Comparison of ENCODE assay signal across 13 cellular contexts in genomic region chr1:24157921-24158481, GRCh38. TPM values are rescaled to one million over a fixed set of nuclear protein-coding genes. Genes with fewer than 3 reads are reported as not detected.
DNase-seq lines count a peak whose midpoint lies in the region; ATAC-seq and TF ChIP-seq lines count a peak whose summit lies in the region.
"Had no signal": no experiment of that assay in that cellular context is flagged by ENCODE, and none has a peak within 500 bp of the region (broad histone marks: within the 10 kb centered on the region; RNA-seq: fewer than 3 reads in every experiment).

No MANE protein-coding gene starts in this region.

- H3K9me3 Mint-ChIP-seq in CD8-positive, alpha-beta T cell, result no peaks in the 10 kb centered on the region
- H3K9me3 Mint-ChIP-seq: natural killer cell had no signal

- H3K4me3 ChIP-seq in HEK293 (ENCODE audit: low read depth, low read length) (no peak overlapping the region), ascending aorta (no peak overlapping the region)
- no peak overlapping the region for H3K4me3 ChIP-seq in CD8-positive, alpha-beta T cell (ENCODE audit: low read depth, low read length)
- H3K4me3 ChIP-seq: hepatocyte, thoracic aorta had no signal

- intact Hi-C loops in CD8-positive, alpha-beta T cell (cut with DNase I, micrococcal nuclease), result no loop called here
- intact Hi-C loops in sciatic nerve (cut with DNase I), result no loop called here
- intact Hi-C loops in ascending aorta (cut with DNase I), result no loop called here

- POLR2A ChIA-PET in HEK293 (lab: Yijun Ruan, JAX), result no interaction called here
- POLR2A ChIA-PET in CD8-positive, alpha-beta T cell (lab: Charles Lee), result no interaction called here

- TF ChIP-seq CTCF in HEK293 (tag by site-specific recombination; IDR thresholded peaks at IDR 0.05) (no peak), ascending aorta (IDR thresholded peaks at IDR 0.05) (no peak)
- no peak for TF ChIP-seq CTCF in CD8-positive, alpha-beta T cell (IDR thresholded peaks at IDR 0.05)

- CTCF ChIA-PET in HEK293 (lab: Yijun Ruan, JAX), result interaction anchor here (0.6 to 2.0 kb wide), 2 partner anchors 8 to 202 kb away, joined by 3 to 9 read pairs; no protein-coding TSS in a partner anchor
- CTCF ChIA-PET in CD8-positive, alpha-beta T cell (lab: Charles Lee), result interaction anchor here (1.5 to 2.2 kb wide), 3 partner anchors 8 to 233 kb away, joined by 4 to 14 read pairs (median 7); no protein-coding TSS in a partner anchor

- H3K27ac ChIP-seq in HEK293 (ENCODE audit: extremely low read depth, low read depth, low read length) (no peak overlapping the region), ascending aorta (no peak overlapping the region)
- no peak overlapping the region for H3K27ac ChIP-seq in CD8-positive, alpha-beta T cell (ENCODE audit: low read depth, low read length)
- H3K27ac ChIP-seq: hepatocyte, thoracic aorta had no signal

- no peaks in the 10 kb centered on the region for H3K27me3 ChIP-seq in CD8-positive, alpha-beta T cell (ENCODE audit: insufficient read depth, low read length)
- H3K27me3 ChIP-seq in ascending aorta, result peaks cover 4% of the 10 kb centered on the region
- H3K27me3 ChIP-seq: hepatocyte had no signal

- H3K36me3 ChIP-seq in HEK293 (ENCODE audit: control insufficient read depth in 2 of 2, insufficient read depth in 1 of 2, low read length in 2 of 2) (peaks cover 6 to 75% of the 10 kb centered on the region in 2 experiments; a peak in 2 of 3 replicates), ascending aorta (no peaks in the 10 kb centered on the region)
- H3K36me3 ChIP-seq in CD8-positive, alpha-beta T cell (ENCODE audit: insufficient read depth, low read length), result no peaks in the 10 kb centered on the region
- H3K36me3 ChIP-seq: thoracic aorta had no signal

- H3K27me3 Mint-ChIP-seq in CD8-positive, alpha-beta T cell (ENCODE audit: low read depth), result peaks cover 2% of the 10 kb centered on the region

- no peak for ATAC-seq in CD8-positive, alpha-beta T cell
- no peak for ATAC-seq in sciatic nerve
- ATAC-seq: natural killer cell had no signal

- H3K4me1 ChIP-seq in HEK293 (ENCODE audit: control insufficient read depth, insufficient read depth, low read length), result no peaks in the 10 kb centered on the region
- no peaks in the 10 kb centered on the region for H3K4me1 ChIP-seq in CD8-positive, alpha-beta T cell (ENCODE audit: insufficient read depth, low read length)
- no peaks in the 10 kb centered on the region for H3K4me1 ChIP-seq in ascending aorta

- no peaks in the 10 kb centered on the region for H3K9me3 ChIP-seq in HEK293 (ENCODE audit: control insufficient read depth, insufficient read depth, low read depth, low read length)
- no peaks in the 10 kb centered on the region for H3K9me3 ChIP-seq in CD8-positive, alpha-beta T cell (ENCODE audit: low read length)
- H3K9me3 ChIP-seq in ascending aorta, result no peaks in the 10 kb centered on the region
- H3K9me3 ChIP-seq: thoracic aorta had no signal

- no peaks in the 10 kb centered on the region for H3K4me1 Mint-ChIP-seq in CD8-positive, alpha-beta T cell (ENCODE audit: low read depth)
- H3K4me1 Mint-ChIP-seq: natural killer cell had no signal

- no peak overlapping the region for H3K4me3 Mint-ChIP-seq in CD8-positive, alpha-beta T cell
- H3K4me3 Mint-ChIP-seq: natural killer cell had no signal

- peak; percentile 66 for DNase-seq in AG20443 (ENCODE audit: low spot score)
- peak; percentile 71 to 88 for DNase-seq in cerebellar nuclear complex (lab: John Stamatoyannopoulos, UW)
- DNase-seq in medulla oblongata (ENCODE audit: extremely low spot score), result peak; percentile 7
- DNase-seq in CD8-positive, alpha-beta T cell, result no peak
- no peak for DNase-seq in sciatic nerve (ENCODE audit: low spot score)
- DNase-seq in NAMALWA (ENCODE audit: low spot score), result no peak
- DNase-seq in ascending aorta (ENCODE audit: low spot score in 2 of 2), result no peak
- DNase-seq: natural killer cell; stimulated activated CD4-positive, alpha-beta T cell treated with anti-CD3 and anti-CD28 coated beads, Interleukin-4, amount 100 ng/mL, for 4 hours; T-helper 2 cell had no signal

- H3K27ac Mint-ChIP-seq in CD8-positive, alpha-beta T cell, result no peak overlapping the region
- H3K27ac Mint-ChIP-seq: natural killer cell had no signal

- peaks cover 36% of the 10 kb centered on the region for H3K36me3 Mint-ChIP-seq in CD8-positive, alpha-beta T cell
- H3K36me3 Mint-ChIP-seq: natural killer cell had no signal

TF ChIP-seq in HEK293, 187 proteins besides CTCF, POLR2A, EP300 and RAD21:
- no peak for TF ChIP-seq BCL6B (tag by site-specific recombination; IDR thresholded peaks at IDR 0.05)
- peak; percentile 45; the same call in 1 of the 2 replicates for TF ChIP-seq PRDM4 (tag by site-specific recombination; IDR thresholded peaks at IDR 0.05)
TF ChIP-seq in HEK293: peak in this region for 1.

RNA-seq across cellular contexts. Expression of gene IL22RA1, which starts 15.1 kb away (rescaled TPM):
- not detected for total RNA-seq in CD8-positive, alpha-beta T cell
- not detected for total RNA-seq in sciatic nerve
- not detected for total RNA-seq in ascending aorta
- total RNA-seq: natural killer cell had no signal

RNA-seq across cellular contexts. Expression of gene IFNLR1, which starts 29.1 kb away (rescaled TPM):
- 1 to 10 TPM; 4.1 to 5.6 TPM for total RNA-seq in CD8-positive, alpha-beta T cell
- total RNA-seq in sciatic nerve, result 0.49 TPM
- total RNA-seq in ascending aorta, result 0.32 TPM

RNA-seq across cellular contexts. Expression of gene MYOM3, which starts 46.1 kb away (rescaled TPM):
- not detected for total RNA-seq in CD8-positive, alpha-beta T cell
- 0.62 TPM for total RNA-seq in sciatic nerve
- total RNA-seq in ascending aorta, result 1.2 TPM

Comparison
In these comparisons a context has a peak if more than half of its experiments do, and no peak if none do; other contexts are left out.
1. DNase-seq: peak in AG20443 (single experiment), cerebellar nuclear complex (2 of 2) and medulla oblongata (single experiment); none in CD8-positive, alpha-beta T cell (0 of 7), sciatic nerve (single experiment), NAMALWA (single experiment) and ascending aorta (0 of 2).